Comparison of ENCODE assay signal across 16 cellular contexts in the genomic region with DNA sequence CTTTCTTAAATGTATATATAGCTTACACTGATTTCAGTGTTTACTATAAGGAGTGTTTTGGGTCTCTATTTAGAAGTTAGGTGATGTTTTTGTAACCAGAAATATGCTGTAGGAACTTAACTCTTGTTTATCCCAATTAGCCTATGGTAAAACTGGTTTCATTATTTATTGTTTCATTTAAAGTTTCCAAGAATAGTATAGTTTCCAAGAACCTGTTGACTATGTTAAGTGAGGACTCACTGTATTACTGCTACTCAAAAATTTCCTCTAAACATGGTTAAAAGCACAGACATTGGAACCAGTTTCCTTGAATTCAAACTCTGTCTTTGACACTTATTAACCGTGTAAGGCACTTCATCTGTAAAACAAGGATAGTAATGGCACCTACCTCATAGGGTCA.
DNase-seq lines count a peak whose midpoint lies in the region; ATAC-seq, FAIRE-seq and TF ChIP-seq lines count a peak whose summit lies in the region.
"Had no signal": no experiment of that assay in that cellular context is flagged by ENCODE, and none has a peak within 500 bp of the region (broad histone marks: within the 10 kb centered on the region; RNA-seq: fewer than 3 reads in every experiment).

No MANE protein-coding gene starts in this region.

- H3K9me3 ChIP-seq in A549 (no peaks in the 10 kb centered on the region), RWPE2 (ENCODE audit: severe bottlenecking) (no peaks in the 10 kb centered on the region), gastroesophageal sphincter (no peaks in the 10 kb centered on the region)
- H3K9me3 ChIP-seq: neutrophil had no signal

- TF ChIP-seq POLR2A in A549 (IDR thresholded peaks at IDR 0.05; ENCODE audit: low read length) (no peak), gastroesophageal sphincter (IDR thresholded peaks at IDR 0.05) (no peak)

- CTCF ChIA-PET in A549 (lab: Yijun Ruan, JAX) = interaction anchor here (3.0 kb wide), 1 partner anchor 8 kb away, joined by 12 read pairs; no protein-coding TSS in a partner anchor

- H3K4me3 ChIP-seq in A549 = no peak overlapping the region
- no peak overlapping the region for H3K4me3 ChIP-seq in RWPE2 (ENCODE audit: severe bottlenecking)
- no peak overlapping the region for H3K4me3 ChIP-seq in gastroesophageal sphincter

- H3K27me3 ChIP-seq in RWPE2 (ENCODE audit: insufficient read depth, poor library complexity, severe bottlenecking) (no peaks in the 10 kb centered on the region), gastroesophageal sphincter (no peaks in the 10 kb centered on the region)
- H3K27me3 ChIP-seq: neutrophil had no signal

- H3K4me1 ChIP-seq in A549 (peaks cover 61% of the 10 kb centered on the region), RWPE2 (ENCODE audit: insufficient read depth, poor library complexity, severe bottlenecking) (peaks cover 37% of the 10 kb centered on the region), gastroesophageal sphincter (peaks cover 5 to 56% (median 11%) of the 10 kb centered on the region in 3 donors)

- TF ChIP-seq CTCF in A549 (IDR thresholded peaks at IDR 0.05) = no peak
- TF ChIP-seq CTCF in RWPE2 (IDR thresholded peaks at IDR 0.05; ENCODE audit: poor library complexity, severe bottlenecking) = no peak
- TF ChIP-seq CTCF in gastroesophageal sphincter (IDR thresholded peaks at IDR 0.05) = no peak

- peak overlapping the region; percentile 47; the same call in 2 of the 3 replicates for H3K4me2 ChIP-seq in A549

- FAIRE-seq in A549 (lab: Jason Lieb, UNC) = no peak
- FAIRE-seq: endometrium had no signal

- H3K27ac ChIP-seq in A549 = peak overlapping the region in 1 of 2 experiments; percentile 38; a peak in 1 of 6 replicates
- peak overlapping the region; percentile 52 for H3K27ac ChIP-seq in RWPE2 (ENCODE audit: poor library complexity, severe bottlenecking)
- H3K27ac ChIP-seq in gastroesophageal sphincter = peak overlapping the region; percentile 34 to 66 (median 43)
- H3K27ac ChIP-seq: neutrophil had no signal

- TF ChIP-seq RAD21 in A549 (conservative IDR thresholded peaks at IDR 0.05 in 1 of 2, IDR thresholded peaks at IDR 0.05 in 1 of 2) = no peak

- DNase-seq in A549 (ENCODE audit: low read depth in 1 of 2, low spot score in 1 of 2) = no peak
- DNase-seq in RWPE2 (ENCODE audit: low spot score) = no peak
- DNase-seq in renal cortical epithelial cell (ENCODE audit: low read depth) = peak; percentile 39
- DNase-seq in NCI-H1694 treated with DMSO at 0.1 percent for 48 hours (lab: John Stamatoyannopoulos, UW) = no peak
- no peak for DNase-seq in LoVo (ENCODE audit: low spot score)
- DNase-seq in NAMALWA (ENCODE audit: low spot score) = no peak
- DNase-seq: activated B cell treated with CpG ODN at 0.5 μM for 24 hours; CD8-positive, alpha-beta T cell; immature natural killer cell; midbrain; NCI-H1417 treated with DMSO at 0.1 percent for 48 hours; RPMI8226 had no signal

- POLR2A ChIA-PET in A549 (lab: Yijun Ruan, JAX) = no interaction called here

- 94% methylated on average over 1 of the region's 1 CpG for WGBS in A549 (ENCODE audit: missing lambda C conversion rate)
- WGBS in gastroesophageal sphincter (ENCODE audit: low coverage in 1 of 2), 2 donors = 67 to 74% methylated on average over 1 of the region's 1 CpG

- TF ChIP-seq EP300 in A549 (IDR thresholded peaks at IDR 0.05) (no peak), gastroesophageal sphincter (IDR thresholded peaks at IDR 0.05) (no peak)

- ATAC-seq in A549 = no peak
- ATAC-seq in RWPE2 (ENCODE audit: low read depth) = no peak
- no peak for ATAC-seq in gastroesophageal sphincter
- no peak for ATAC-seq in GM21390 (IDR thresholded peaks at IDR 0.05; ENCODE audit: unreplicated experiment)
- ATAC-seq: CD8-positive, alpha-beta T cell had no signal

- no peaks in the 10 kb centered on the region for H3K36me3 ChIP-seq in RWPE2 (ENCODE audit: low read depth)
- H3K36me3 ChIP-seq in gastroesophageal sphincter = no peaks in the 10 kb centered on the region
- H3K36me3 ChIP-seq: neutrophil had no signal

TF ChIP-seq in A549, 52 proteins besides CTCF, POLR2A, EP300 and RAD21:
- TF ChIP-seq SREBF2 (IDR thresholded peaks at IDR 0.05) (no peak), MAZ (IDR thresholded peaks at IDR 0.05; ENCODE audit: borderline replicate concordance, low read depth, low read length) (no peak), FOSB (CRISPR knock-in tag; IDR thresholded peaks at IDR 0.05) (no peak), POLR2AphosphoS2 (conservative IDR thresholded peaks at IDR 0.05; ENCODE audit: low read length) (no peak), JUN (IDR thresholded peaks at IDR 0.05) (no peak)
- TF ChIP-seq, protein P1, sequence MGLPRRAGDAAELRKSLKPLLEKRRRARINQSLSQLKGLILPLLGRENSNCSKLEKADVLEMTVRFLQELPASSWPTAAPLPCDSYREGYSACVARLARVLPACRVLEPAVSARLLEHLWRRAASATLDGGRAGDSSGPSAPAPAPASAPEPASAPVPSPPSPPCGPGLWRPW (IDR thresholded peaks at IDR 0.05) = no peak
- TF ChIP-seq, protein P2, sequence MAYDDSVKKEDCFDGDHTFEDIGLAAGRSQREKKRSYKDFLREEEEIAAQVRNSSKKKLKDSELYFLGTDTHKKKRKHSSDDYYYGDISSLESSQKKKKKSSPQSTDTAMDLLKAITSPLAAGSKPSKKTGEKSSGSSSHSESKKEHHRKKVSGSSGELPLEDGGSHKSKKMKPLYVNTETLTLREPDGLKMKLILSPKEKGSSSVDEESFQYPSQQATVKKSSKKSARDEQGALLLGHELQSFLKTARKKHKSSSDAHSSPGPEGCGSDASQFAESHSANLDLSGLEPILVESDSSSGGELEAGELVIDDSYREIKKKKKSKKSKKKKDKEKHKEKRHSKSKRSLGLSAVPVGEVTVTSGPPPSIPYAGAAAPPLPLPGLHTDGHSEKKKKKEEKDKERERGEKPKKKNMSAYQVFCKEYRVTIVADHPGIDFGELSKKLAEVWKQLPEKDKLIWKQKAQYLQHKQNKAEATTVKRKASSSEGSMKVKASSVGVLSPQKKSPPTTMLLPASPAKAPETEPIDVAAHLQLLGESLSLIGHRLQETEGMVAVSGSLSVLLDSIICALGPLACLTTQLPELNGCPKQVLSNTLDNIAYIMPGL (CRISPR knock-in tag; IDR thresholded peaks at IDR 0.05; ENCODE audit: borderline replicate concordance) = no peak
